31 cellular contexts compared by ENCODE assay signal in the genomic region with DNA sequence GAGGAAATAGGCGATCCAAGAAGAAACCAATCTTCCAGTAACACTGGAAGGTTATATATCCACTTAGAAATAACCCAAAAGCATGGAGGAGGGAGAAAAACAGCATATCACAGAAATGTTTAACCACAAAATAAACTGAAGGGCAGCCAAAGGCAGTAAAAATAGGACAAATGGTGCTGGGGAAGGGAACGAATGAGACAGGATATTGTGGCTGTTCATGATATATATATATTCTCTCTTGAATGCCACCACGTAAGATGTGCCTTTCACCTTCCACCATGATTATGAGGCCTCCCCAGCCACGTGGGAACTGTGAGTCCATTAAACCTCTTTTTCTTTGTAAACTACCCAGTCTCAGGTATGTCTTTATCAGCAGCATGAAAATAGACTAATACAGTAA.
DNase-seq lines count a peak whose midpoint lies in the region; ATAC-seq and TF ChIP-seq lines count a peak whose summit lies in the region.
"Had no signal": no experiment of that assay in that cellular context is flagged by ENCODE, and none has a peak within 500 bp of the region (broad histone marks: within the 10 kb centered on the region; RNA-seq: fewer than 3 reads in every experiment).

No MANE protein-coding gene starts in this region.

- H3K27ac ChIP-seq in epithelial cell of prostate, result peak overlapping the region; percentile 13
- H3K27ac ChIP-seq in stomach, result no peak overlapping the region
- H3K27ac ChIP-seq: 22Rv1; A549; BLaER1; BLaER1 treated with 17β-estradiol and CSF1 and Interleukin-3, amounts not matched to agents 10 nM and 100 nM; C4-2B had no signal

- TF ChIP-seq CTCF in mucosa of descending colon (IDR thresholded peaks at IDR 0.05), result no peak
- no peak for TF ChIP-seq CTCF in stomach (IDR thresholded peaks at IDR 0.05)

- H3K4me3 ChIP-seq in mucosa of descending colon, result no peak overlapping the region
- H3K4me3 ChIP-seq in stomach, result no peak overlapping the region
- H3K4me3 ChIP-seq: A549; BLaER1; BLaER1 treated with 17β-estradiol and CSF1 and Interleukin-3, amounts not matched to agents 10 nM and 100 nM had no signal

- intact Hi-C loops in left colon (cut with DNase I, micrococcal nuclease) (no loop called here), mucosa of descending colon (cut with DNase I, micrococcal nuclease) (no loop called here), stomach (cut with DNase I; ENCODE audit: low total_unique reads) (no loop called here)

- H3K27me3 ChIP-seq in stomach, result no peaks in the 10 kb centered on the region
- H3K27me3 ChIP-seq: BE2C; BLaER1; BLaER1 treated with 17β-estradiol and CSF1 and Interleukin-3, amounts not matched to agents 10 nM and 100 nM had no signal

- WGBS in stomach, 5 donors, result 75 to 87% (median 86%) methylated on average over 4 of the region's 4 CpGs

- no peaks in the 10 kb centered on the region for H3K9me3 ChIP-seq in mucosa of descending colon
- H3K9me3 ChIP-seq in stomach, result no peaks in the 10 kb centered on the region
- H3K9me3 ChIP-seq: A549; BE2C; BLaER1; BLaER1 treated with 17β-estradiol and CSF1 and Interleukin-3, amounts not matched to agents 10 nM and 100 nM; Caco-2 had no signal

- no peak for TF ChIP-seq POLR2A in stomach (IDR thresholded peaks at IDR 0.05)

- TF ChIP-seq EP300 in stomach (IDR thresholded peaks at IDR 0.05), result no peak

- no peaks in the 10 kb centered on the region for H3K36me3 ChIP-seq in mucosa of descending colon (ENCODE audit: low read depth)
- peaks cover 0 to 3% (median 0%) of the 10 kb centered on the region in 4 donors for H3K36me3 ChIP-seq in stomach
- H3K36me3 ChIP-seq: BE2C; BLaER1 treated with 17β-estradiol and CSF1 and Interleukin-3, amounts not matched to agents 10 nM and 100 nM had no signal

- H3K4me1 ChIP-seq in mucosa of descending colon (ENCODE audit: low read depth), result no peaks in the 10 kb centered on the region
- no peaks in the 10 kb centered on the region for H3K4me1 ChIP-seq in stomach
- H3K4me1 ChIP-seq: A549; BE2C; BLaER1 treated with 17β-estradiol and CSF1 and Interleukin-3, amounts not matched to agents 10 nM and 100 nM; Caco-2 had no signal

- ATAC-seq in left colon (peak; percentile 81), mucosa of descending colon (peak; percentile 65), GM18861 (IDR thresholded peaks at IDR 0.05; ENCODE audit: unreplicated experiment) (no peak)
- ATAC-seq: A549; CD8-positive, alpha-beta T cell had no signal

- no peak for DNase-seq in epithelial cell of prostate (ENCODE audit: low read depth, low spot score)
- no peak for DNase-seq in left colon
- peak in 1 of 3 donors; percentile 4 for DNase-seq in mucosa of descending colon
- no peak for DNase-seq in stomach
- DNase-seq in NCI-H128 (lab: John Stamatoyannopoulos, UW; ENCODE audit: unreplicated experiment), result no peak
- DNase-seq: 8988T; ACHN; AML-193; BE2C; C1 segment of cervical spinal cord; Caco-2; Calu3; CD4-positive, alpha-beta memory T cell; CD4-positive, alpha-beta T cell; CD4-positive, CD25-positive, alpha-beta regulatory T cell; CD8-positive, alpha-beta memory T cell; CD8-positive, alpha-beta T cell; COR-L47; DMS 273 treated with DMSO at 0.1 percent for 48 hours; DMS153; DMS53; DMS79; DMS79 treated with DMSO at 0.1 percent for 48 hours; DND-41; EL had no signal
